37 cellular contexts compared by ENCODE assay signal in the genomic region with DNA sequence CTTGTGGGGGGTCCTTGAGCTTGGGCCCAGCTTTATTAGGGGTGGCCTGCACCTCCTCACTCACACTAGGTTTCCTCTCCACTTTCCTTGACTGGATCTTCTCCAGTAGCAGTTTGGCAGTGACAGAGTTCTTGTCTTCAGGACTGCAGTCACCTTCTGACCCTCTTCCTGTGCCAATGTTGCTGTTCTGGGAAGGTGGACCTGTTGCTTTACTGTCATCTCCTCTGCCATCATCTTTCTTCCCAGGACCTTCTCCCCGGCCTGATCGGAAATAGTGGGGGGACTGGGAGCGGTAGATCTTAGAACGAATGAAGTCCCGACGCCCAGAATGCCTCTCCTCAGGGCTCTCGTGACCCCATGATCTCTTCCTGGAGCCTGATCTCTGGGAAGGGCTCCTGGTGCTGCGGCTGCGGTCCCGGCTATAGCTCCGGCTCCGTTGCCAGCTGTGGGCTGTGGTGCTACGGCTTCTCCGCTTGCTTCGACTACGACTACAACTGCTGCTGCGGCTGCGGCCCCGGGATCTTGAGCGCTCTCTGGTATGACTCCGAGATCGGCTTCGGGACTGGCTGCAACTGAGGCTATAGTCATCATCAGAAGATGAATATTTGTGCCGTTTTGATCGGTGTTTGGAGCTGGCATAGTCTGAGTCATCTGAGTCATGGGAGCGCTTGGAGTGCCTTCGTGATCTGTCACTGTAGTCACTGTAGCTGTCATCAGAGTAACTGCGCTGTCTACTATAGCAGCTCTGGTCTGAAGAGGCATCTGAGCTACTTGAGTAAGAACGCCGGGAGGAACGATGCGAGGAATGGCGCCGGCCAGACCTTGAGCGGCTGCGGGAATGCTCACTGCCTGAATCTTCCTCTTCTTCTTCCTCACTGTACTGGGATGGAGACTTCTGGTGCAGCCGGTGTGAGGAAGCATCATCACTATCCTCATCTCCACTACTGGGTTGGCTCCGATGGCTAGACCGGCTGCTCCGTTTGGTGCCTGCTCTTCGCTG. TPM values are rescaled to one million over a fixed set of nuclear protein-coding genes. Genes with fewer than 3 reads are reported as not detected.
A peak's percentile ranks its signal among the peaks of the same experiment; 100 is the strongest.
DNase-seq lines count a peak whose midpoint lies in the region; ATAC-seq, FAIRE-seq and TF ChIP-seq lines count a peak whose summit lies in the region.
"Had no signal": no experiment of that assay in that cellular context is flagged by ENCODE, and none has a peak within 500 bp of the region (broad histone marks: within the 10 kb centered on the region; RNA-seq: fewer than 3 reads in every experiment).

No MANE protein-coding gene starts in this region.

- no peaks in the 10 kb centered on the region for H3K27me3 ChIP-seq in right cardiac atrium (ENCODE audit: control insufficient read depth, insufficient read depth)
- no peaks in the 10 kb centered on the region for H3K27me3 ChIP-seq in bronchial epithelial cell (ENCODE audit: control insufficient read depth, insufficient read depth, low read length)
- no peaks in the 10 kb centered on the region for H3K27me3 ChIP-seq in upper lobe of right lung
- no peaks in the 10 kb centered on the region for H3K27me3 ChIP-seq in colonic mucosa
- H3K27me3 ChIP-seq: neural progenitor cell, tibial artery had no signal

- H3K9ac ChIP-seq in colonic mucosa (ENCODE audit: low read depth in 2 of 2, low read length in 2 of 2): no peak overlapping the region
- H3K9ac ChIP-seq: neural progenitor cell had no signal

- DNase-seq in right cardiac atrium (no peak), left ventricle myocardium superior (no peak), bronchial epithelial cell (ENCODE audit: low read depth) (no peak), neural crest cell (ENCODE audit: low read depth, low spot score) (no peak), upper lobe of right lung (no peak), NOMO-1 (lab: John Stamatoyannopoulos, UW; ENCODE audit: unreplicated experiment in 2 of 2) (no peak), mesothelial cell of epicardium (ENCODE audit: low spot score in 2 of 2, unreplicated experiment in 2 of 2) (no peak), colonic mucosa (no peak)
- DNase-seq: activated CD4-positive, alpha-beta memory T cell treated with anti-CD3 and anti-CD28 coated beads, Interleukin-2, amount 10 ng/mL, durations not matched to agents 7 days and 5 days; activated CD4-positive, CD25-positive, alpha-beta regulatory T cell treated with anti-CD3 and anti-CD28 coated beads, Interleukin-2, amount 50 U/mL, for 72 hours; activated gamma-delta T cell treated with Interleukin-2 at 50 U/mL for 16 hours; activated T-cell treated with anti-CD3 and anti-CD28 coated beads, Interleukin-2, amount 50 U/mL, for 24 hours; AML-193; DMS53; effector CD4-positive, alpha-beta T cell; glutamatergic neuron; KG1; lower lobe of right lung; MM.1S; NCI-H1417 treated with DMSO at 0.1 percent for 48 hours; NCI-H2081 treated with DMSO at 0.1 percent for 48 hours; NCI-H226; psoas muscle; stimulated activated CD4-positive, alpha-beta T cell treated with anti-CD3 and anti-CD28 coated beads, Interleukin-1b, Interleukin-23, amount 100 ng/mL, for 48 hours; stimulated activated CD8-positive, alpha-beta memory T cell treated with anti-CD3 and anti-CD28 coated beads, Interleukin-4, amount 100 ng/mL, for 48 hours; T-helper 1 cell; tibial artery had no signal

- no peaks in the 10 kb centered on the region for H3K9me3 ChIP-seq in right cardiac atrium (ENCODE audit: control insufficient read depth, low read length)
- no peaks in the 10 kb centered on the region for H3K9me3 ChIP-seq in upper lobe of right lung
- no peaks in the 10 kb centered on the region for H3K9me3 ChIP-seq in colonic mucosa
- H3K9me3 ChIP-seq: A549, lower lobe of right lung, psoas muscle, tibial artery had no signal

- H3K4me3 Mint-ChIP-seq in neural crest cell: no peak overlapping the region
- no peak overlapping the region for H3K4me3 Mint-ChIP-seq in mesothelial cell of epicardium
- H3K4me3 Mint-ChIP-seq: activated CD4-positive, alpha-beta memory T cell treated with anti-CD3 and anti-CD28 coated beads, Interleukin-2, amount 10 ng/mL, durations not matched to agents 7 days and 5 days; activated T-cell treated with anti-CD3 and anti-CD28 coated beads, Interleukin-2, amount 50 U/mL, for 24 hours; neural progenitor cell had no signal

- H3K36me3 ChIP-seq in bronchial epithelial cell (ENCODE audit: control insufficient read depth, insufficient read depth, low read length) (peaks cover 27% of the 10 kb centered on the region), upper lobe of right lung (peaks cover 63% of the 10 kb centered on the region), colonic mucosa (peaks cover 10% of the 10 kb centered on the region)

- no peaks in the 10 kb centered on the region for H3K4me1 ChIP-seq in right cardiac atrium (ENCODE audit: control insufficient read depth, insufficient read depth, low read length)
- no peaks in the 10 kb centered on the region for H3K4me1 ChIP-seq in upper lobe of right lung
- no peaks in the 10 kb centered on the region for H3K4me1 ChIP-seq in colonic mucosa
- H3K4me1 ChIP-seq: A549, lower lobe of right lung, neural progenitor cell, psoas muscle, tibial artery had no signal

- H3K27ac Mint-ChIP-seq in neural crest cell (ENCODE audit: unreplicated experiment) (peak overlapping the region; percentile 67), mesothelial cell of epicardium (no peak overlapping the region)
- H3K27ac Mint-ChIP-seq: activated CD4-positive, alpha-beta memory T cell treated with anti-CD3 and anti-CD28 coated beads, Interleukin-2, amount 10 ng/mL, durations not matched to agents 7 days and 5 days; activated T-cell treated with anti-CD3 and anti-CD28 coated beads, Interleukin-2, amount 50 U/mL, for 24 hours; neural progenitor cell had no signal

- intact Hi-C loops in right cardiac atrium (cut with DNase I) (loop anchor here in 1 of 4 donors (10.0 kb wide), 1 partner anchor 116 kb away; no protein-coding TSS in a partner anchor), left ventricle myocardium superior (cut with micrococcal nuclease) (no loop called here), upper lobe of right lung (cut with DNase I) (no loop called here), colonic mucosa (cut with DNase I) (no loop called here)

- no peak overlapping the region for H3K27ac ChIP-seq in right cardiac atrium (ENCODE audit: low read length)
- H3K27ac ChIP-seq in upper lobe of right lung: no peak overlapping the region
- no peak overlapping the region for H3K27ac ChIP-seq in colonic mucosa
- H3K27ac ChIP-seq: A549, epithelial cell of prostate, lower lobe of right lung, neural progenitor cell, psoas muscle, skin epidermis, tibial artery had no signal

- ATAC-seq in right cardiac atrium (peak; percentile 16 to 45), left ventricle myocardium superior (no peak), upper lobe of right lung (peak; percentile 18)
- ATAC-seq: lower lobe of right lung had no signal

- H3K27me3 Mint-ChIP-seq in neural crest cell (ENCODE audit: low read depth) (no peaks in the 10 kb centered on the region), mesothelial cell of epicardium (ENCODE audit: low read depth) (no peaks in the 10 kb centered on the region)
- H3K27me3 Mint-ChIP-seq: activated CD4-positive, alpha-beta memory T cell treated with anti-CD3 and anti-CD28 coated beads, Interleukin-2, amount 10 ng/mL, durations not matched to agents 7 days and 5 days; activated T-cell treated with anti-CD3 and anti-CD28 coated beads, Interleukin-2, amount 50 U/mL, for 24 hours had no signal

- FAIRE-seq in bronchial epithelial cell (lab: Jason Lieb, UNC): peak; percentile 75
- FAIRE-seq: A549, G401.6, GM19239, H54, keratinocyte, TTC549 had no signal

- no peak for TF ChIP-seq CTCF in bronchial epithelial cell (IDR thresholded peaks at IDR 0.05; ENCODE audit: insufficient read depth, low read length, severe bottlenecking)
- no peak for TF ChIP-seq CTCF in neural crest cell (conservative IDR thresholded peaks at IDR 0.05)
- no peak for TF ChIP-seq CTCF in upper lobe of right lung (IDR thresholded peaks at IDR 0.05)
- no peak for TF ChIP-seq CTCF in mesothelial cell of epicardium (IDR thresholded peaks at IDR 0.05; ENCODE audit: unreplicated experiment)
- no peak for TF ChIP-seq CTCF in colonic mucosa (IDR thresholded peaks at IDR 0.05)

- H3K9me3 Mint-ChIP-seq in neural crest cell (no peaks in the 10 kb centered on the region), mesothelial cell of epicardium (no peaks in the 10 kb centered on the region)
- H3K9me3 Mint-ChIP-seq: activated CD4-positive, alpha-beta memory T cell treated with anti-CD3 and anti-CD28 coated beads, Interleukin-2, amount 10 ng/mL, durations not matched to agents 7 days and 5 days; activated T-cell treated with anti-CD3 and anti-CD28 coated beads, Interleukin-2, amount 50 U/mL, for 24 hours; neural progenitor cell had no signal

- H3K36me3 Mint-ChIP-seq in neural crest cell (ENCODE audit: low read depth): peaks cover 16% of the 10 kb centered on the region
- H3K36me3 Mint-ChIP-seq in mesothelial cell of epicardium: peaks cover 40% of the 10 kb centered on the region

- H3K4me3 ChIP-seq in right cardiac atrium (ENCODE audit: low read length) (no peak overlapping the region), bronchial epithelial cell (ENCODE audit: low read depth, low read length) (no peak overlapping the region), upper lobe of right lung (no peak overlapping the region), colonic mucosa (no peak overlapping the region)
- H3K4me3 ChIP-seq: A549, lower lobe of right lung, neural progenitor cell, psoas muscle, skin epidermis, tibial artery had no signal

- H3K4me1 Mint-ChIP-seq in neural crest cell: no peaks in the 10 kb centered on the region
- no peaks in the 10 kb centered on the region for H3K4me1 Mint-ChIP-seq in mesothelial cell of epicardium
- H3K4me1 Mint-ChIP-seq: neural progenitor cell had no signal

- WGBS in right cardiac atrium: 95% methylated on average over 41 of the region's 41 CpGs

RNA-seq across cellular contexts. Expression of a gene that starts 9.5 kb away (rescaled TPM):
- total RNA-seq in right cardiac atrium: 10 to 100 TPM in 1 of 4 donors, 1 to 10 TPM in 3; 3.9 to 14.3 (median 8.6) TPM
- polyA plus RNA-seq in right cardiac atrium: 3.4 TPM
- total RNA-seq in left ventricle myocardium superior: 0.72 TPM
- under 0.01 TPM in 1 of 2 replicates, not detected in the other for total RNA-seq in bronchial epithelial cell
- 7.3 and 8.1 TPM in 2 replicates for total RNA-seq in neural crest cell
- 4.6 TPM for total RNA-seq in upper lobe of right lung
- 12.2 to 15.9 TPM (median 13.6 TPM) in 3 replicates for total RNA-seq in mesothelial cell of epicardium
- total RNA-seq in colonic mucosa: under 1 TPM; 0.37 to 0.69 TPM
- total RNA-seq: SK-MEL-5 had no signal
- polyA plus RNA-seq: keratinocyte had no signal

RNA-seq across cellular contexts. Expression of a gene that starts 35.3 kb away (rescaled TPM):
- 1 to 10 TPM; 2.4 to 4.0 (median 3.1) TPM for total RNA-seq in right cardiac atrium
- polyA plus RNA-seq in right cardiac atrium: 1.9 TPM
- total RNA-seq in left ventricle myocardium superior: 0.72 TPM
- total RNA-seq in bronchial epithelial cell: 0.53 and 0.90 TPM in 2 replicates
- 50.6 and 51.9 TPM in 2 replicates for total RNA-seq in neural crest cell
- total RNA-seq in upper lobe of right lung: 1.8 TPM
- total RNA-seq in mesothelial cell of epicardium: 58.0 to 64.7 TPM (median 60.7 TPM) in 3 replicates
- total RNA-seq in colonic mucosa: under 1 TPM; 0.64 to 0.72 TPM

RNA-seq across cellular contexts. Expression of a gene that starts 53.9 kb away (rescaled TPM):
- total RNA-seq in right cardiac atrium: 100 to 1,000 TPM; 158 to 215 (median 194) TPM
- 100 TPM for polyA plus RNA-seq in right cardiac atrium
- 156 TPM for total RNA-seq in left ventricle myocardium superior
- 200 and 513 TPM in 2 replicates for total RNA-seq in bronchial epithelial cell
- total RNA-seq in neural crest cell: 59.7 and 70.0 TPM in 2 replicates
- total RNA-seq in upper lobe of right lung: 722 TPM
- 128 to 144 TPM (median 137 TPM) in 3 replicates for total RNA-seq in mesothelial cell of epicardium
- 100 to 1,000 TPM; 343 to 466 TPM for total RNA-seq in colonic mucosa

Comparison
In these comparisons a context has a peak if more than half of its experiments do, and no peak if none do; other contexts are left out.
1. RNA of a gene that starts 35.3 kb away (total RNA-seq): 58.0 to 64.7 TPM in mesothelial cell of epicardium and 50.6 to 51.9 TPM in neural crest cell; 2.4 to 4.0 TPM in right cardiac atrium, 1.8 TPM in upper lobe of right lung (single experiment), 0.72 TPM in left ventricle myocardium superior (single experiment), 0.64 to 0.72 TPM in colonic mucosa and 0.53 to 0.90 TPM in bronchial epithelial cell; every median in the first group is over 10 times any median in the second.